In genomic region chr9:37582548-37583157, GRCh38 we compare ENCODE assay signal across 8 cellular contexts. TPM values are rescaled to one million over a fixed set of nuclear protein-coding genes. Genes with fewer than 3 reads are reported as not detected.
DNase-seq lines count a peak whose midpoint lies in the region; ATAC-seq and TF ChIP-seq lines count a peak whose summit lies in the region.

No MANE protein-coding gene starts in this region.

- H3K4me1 ChIP-seq in hepatocyte (ENCODE audit: insufficient read depth): no peaks in the 10 kb centered on the region

- H3K9me2 ChIP-seq in hepatocyte (replicated peaks; ENCODE audit: insufficient read depth): no peaks in the 10 kb centered on the region

- intact Hi-C loops in lower leg skin (cut with DNase I; ENCODE audit: low total_unique reads): loop anchor here (10.0 kb wide), 1 partner anchor 202 kb away; the partner anchor contains the start of gene EXOSC3

- 83% methylated on average over 6 of the region's 6 CpGs for WGBS in hepatocyte (ENCODE audit: low lambda C conversion rate, missing lambda C conversion rate)
- WGBS in lower leg skin, 2 donors: 66 to 68% methylated on average over 6 of the region's 6 CpGs

- peak overlapping the region; percentile 52 for H3K27ac ChIP-seq in angular gyrus (ENCODE audit: low read depth, low read length)
- no peak overlapping the region for H3K27ac ChIP-seq in hepatocyte

- H3K27me3 ChIP-seq in hepatocyte: no peaks in the 10 kb centered on the region

- H3K4me3 ChIP-seq in hepatocyte (no peak overlapping the region), lower leg skin (ENCODE audit: low read depth, poor library complexity, severe bottlenecking) (no peak overlapping the region)

- DNase-seq in NCI-H2081 (lab: John Stamatoyannopoulos, UW): peak; percentile 33 to 43
- DNase-seq in NCI-H2081 treated with DMSO at 0.1 percent for 48 hours (lab: John Stamatoyannopoulos, UW): no peak
- peak; percentile 41 for DNase-seq in MV-4-11 (lab: John Stamatoyannopoulos, UW)
- DNase-seq in hepatocyte (ENCODE audit: low spot score): peak; percentile 71
- DNase-seq in superior temporal gyrus (ENCODE audit: extremely low spot score): peak; percentile 88
- no peak for DNase-seq in lower leg skin (ENCODE audit: low spot score in 2 of 2)

- no peak overlapping the region for H3K4me2 ChIP-seq in hepatocyte

- H4K20me1 ChIP-seq in hepatocyte (ENCODE audit: insufficient read depth, poor library complexity, severe bottlenecking): no peaks in the 10 kb centered on the region

- H3K36me3 ChIP-seq in hepatocyte (replicated peaks; ENCODE audit: insufficient read depth, low read depth): peaks cover 3% of the 10 kb centered on the region

- no peaks in the 10 kb centered on the region for H3K9me3 ChIP-seq in hepatocyte (ENCODE audit: low read depth)

- no peak for ATAC-seq in HG03045 (IDR thresholded peaks at IDR 0.05; ENCODE audit: unreplicated experiment)

- no peak for TF ChIP-seq POLR2A in lower leg skin (IDR thresholded peaks at IDR 0.05)

- TF ChIP-seq CTCF in hepatocyte (IDR thresholded peaks at IDR 0.05; ENCODE audit: poor library complexity): peak; percentile 77
- TF ChIP-seq CTCF in lower leg skin (IDR thresholded peaks at IDR 0.05): no peak

- no peak overlapping the region for H2AFZ ChIP-seq in hepatocyte

- peaks cover 21% of the 10 kb centered on the region for H3K79me2 ChIP-seq in hepatocyte

RNA-seq across cellular contexts. Expression of gene FBXO10, which starts 6.5 kb away (rescaled TPM):
- total RNA-seq in hepatocyte (10.2 and 12.5 TPM in 2 replicates), lower leg skin (1 to 10 TPM; 2.4 to 5.5 (median 3.7) TPM)
- 7.4 and 9.8 TPM in 2 replicates for polyA plus RNA-seq in hepatocyte

RNA-seq across cellular contexts. Expression of gene TOMM5, which starts 9.7 kb away (rescaled TPM):
- 173 and 187 TPM in 2 replicates for total RNA-seq in hepatocyte
- polyA plus RNA-seq in hepatocyte: 283 and 293 TPM in 2 replicates
- 10 to 100 TPM; 50.4 to 79.1 (median 67.1) TPM for total RNA-seq in lower leg skin

Comparison
In these comparisons a context has a peak if more than half of its experiments do, and no peak if none do; other contexts are left out.
1. DNase-seq: peak in NCI-H2081 (2 of 2), MV-4-11 (single experiment), hepatocyte (single experiment) and superior temporal gyrus (single experiment); none in NCI-H2081 treated with DMSO at 0.1 percent for 48 hours (single experiment) and lower leg skin (0 of 2).